ENCODE assay signal across 14 cellular contexts in genomic region chr15:95973566-95974256, GRCh38.
DNase-seq lines count a peak whose midpoint lies in the region; ATAC-seq lines count a peak whose summit lies in the region.
"Had no signal": no experiment of that assay in that cellular context is flagged by ENCODE, and none has a peak within 500 bp of the region (broad histone marks: within the 10 kb centered on the region; RNA-seq: fewer than 3 reads in every experiment).

No MANE protein-coding gene starts in this region.

- peaks cover 15% of the 10 kb centered on the region for H3K27me3 ChIP-seq in BLaER1
- H3K27me3 ChIP-seq: suprapubic skin had no signal

- H3K4me3 ChIP-seq in BLaER1 = no peak overlapping the region
- H3K4me3 ChIP-seq: HAP-1, suprapubic skin had no signal

- DNase-seq in NCI-H345 (lab: John Stamatoyannopoulos, UW) = no peak
- no peak for DNase-seq in Ammon's horn (ENCODE audit: low spot score)
- DNase-seq in activated CD4-positive, alpha-beta T cell treated with anti-CD3 and anti-CD28 coated beads, Interleukin-2, amount 10 ng/mL, durations not matched to agents 24 days and 14 days = no peak
- no peak for DNase-seq in SKM-1 (lab: John Stamatoyannopoulos, UW; ENCODE audit: unreplicated experiment)
- DNase-seq: 8988T; activated CD8-positive, alpha-beta T cell treated with anti-CD3 and anti-CD28 coated beads for 36 hours; activated naive CD4-positive, alpha-beta T cell had no signal

- H3K36me3 ChIP-seq in BLaER1 = no peaks in the 10 kb centered on the region
- H3K36me3 ChIP-seq: HAP-1, suprapubic skin had no signal

- peaks cover 24% of the 10 kb centered on the region for H3K4me1 ChIP-seq in BLaER1
- H3K4me1 ChIP-seq: HAP-1 had no signal

- H3K4me3 Mint-ChIP-seq in activated CD4-positive, alpha-beta T cell treated with anti-CD3 and anti-CD28 coated beads, Interleukin-2, amount 10 ng/mL, durations not matched to agents 24 days and 14 days = no peak overlapping the region
- H3K4me3 Mint-ChIP-seq: activated CD8-positive, alpha-beta T cell treated with anti-CD3 and anti-CD28 coated beads for 36 hours had no signal

- ATAC-seq in GM19397 (IDR thresholded peaks at IDR 0.05; ENCODE audit: unreplicated experiment) (peak; percentile 79), HG02798 (IDR thresholded peaks at IDR 0.05; ENCODE audit: poor library complexity, unreplicated experiment) (peak; percentile 57), HG03460 (IDR thresholded peaks at IDR 0.05; ENCODE audit: unreplicated experiment) (peak; percentile 79)
- ATAC-seq: activated CD8-positive, alpha-beta T cell treated with anti-CD3 and anti-CD28 coated beads for 36 hours had no signal

- H3K9me3 ChIP-seq in BLaER1 = no peaks in the 10 kb centered on the region
- H3K9me3 ChIP-seq: HAP-1, suprapubic skin had no signal

- no peak overlapping the region for H3K27ac Mint-ChIP-seq in activated CD4-positive, alpha-beta T cell treated with anti-CD3 and anti-CD28 coated beads, Interleukin-2, amount 10 ng/mL, durations not matched to agents 24 days and 14 days
- H3K27ac Mint-ChIP-seq: activated CD8-positive, alpha-beta T cell treated with anti-CD3 and anti-CD28 coated beads for 36 hours had no signal

- H3K4me1 Mint-ChIP-seq in activated CD4-positive, alpha-beta T cell treated with anti-CD3 and anti-CD28 coated beads, Interleukin-2, amount 10 ng/mL, durations not matched to agents 24 days and 14 days = no peaks in the 10 kb centered on the region

- H3K4me2 ChIP-seq in BLaER1 = peak overlapping the region; percentile 51
- H3K4me2 ChIP-seq: KMS-11 had no signal

- H3K27ac ChIP-seq in BLaER1 = no peak overlapping the region
- H3K27ac ChIP-seq: KMS-11, suprapubic skin had no signal

- H4K20me1 ChIP-seq in BLaER1 = no peaks in the 10 kb centered on the region

- no peaks in the 10 kb centered on the region for H3K36me3 Mint-ChIP-seq in activated CD4-positive, alpha-beta T cell treated with anti-CD3 and anti-CD28 coated beads, Interleukin-2, amount 10 ng/mL, durations not matched to agents 24 days and 14 days (ENCODE audit: low read depth)

- H3K27me3 Mint-ChIP-seq in activated CD4-positive, alpha-beta T cell treated with anti-CD3 and anti-CD28 coated beads, Interleukin-2, amount 10 ng/mL, durations not matched to agents 24 days and 14 days = peaks cover 8% of the 10 kb centered on the region
- H3K27me3 Mint-ChIP-seq: activated CD8-positive, alpha-beta T cell treated with anti-CD3 and anti-CD28 coated beads for 36 hours had no signal

- H3K9me3 Mint-ChIP-seq in activated CD4-positive, alpha-beta T cell treated with anti-CD3 and anti-CD28 coated beads, Interleukin-2, amount 10 ng/mL, durations not matched to agents 24 days and 14 days = peaks cover 3% of the 10 kb centered on the region
- H3K9me3 Mint-ChIP-seq: activated CD8-positive, alpha-beta T cell treated with anti-CD3 and anti-CD28 coated beads for 36 hours had no signal

- intact Hi-C loops in activated CD4-positive, alpha-beta T cell treated with anti-CD3 and anti-CD28 coated beads, Interleukin-2, amount 10 ng/mL, durations not matched to agents 24 days and 14 days (cut with micrococcal nuclease) = no loop called here

- H3K9ac ChIP-seq in BLaER1 = no peak overlapping the region
- H3K9ac ChIP-seq: KMS-11 had no signal
